Comparison of ENCODE assay signal across 2 cellular contexts in the genomic region with DNA sequence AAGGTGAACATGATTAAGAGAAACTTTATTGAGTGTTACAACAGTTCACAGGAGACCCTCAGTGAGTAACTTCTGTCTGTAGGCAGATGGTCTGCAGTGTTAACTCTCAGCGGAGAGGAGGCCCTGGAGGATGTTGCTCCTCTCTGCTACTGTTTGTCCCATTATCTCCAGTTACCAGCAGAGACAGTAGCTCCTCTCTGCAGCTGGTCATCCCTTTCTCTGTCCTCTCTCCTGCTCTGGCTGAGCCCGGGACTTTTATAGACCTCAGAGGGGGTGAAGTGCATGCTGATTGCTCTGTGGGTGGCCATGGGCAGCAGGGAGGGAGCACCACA.
TF ChIP-seq lines count a peak whose summit lies in the region.

No MANE protein-coding gene starts in this region.

TF ChIP-seq in HepG2, 621 proteins besides CTCF, POLR2A, EP300 and RAD21:
- TF ChIP-seq ARID2 (CRISPR knock-in tag; IDR thresholded peaks at IDR 0.05; ENCODE audit: borderline replicate concordance) (0 out of 2 replicates have a peak, but pooled peaks have one; percentile 10), TGIF2 (CRISPR knock-in tag; IDR thresholded peaks at IDR 0.05) (no peak), SALL1 (CRISPR knock-in tag; IDR thresholded peaks at IDR 0.05) (peak; percentile 25; the same call in 1 of the 2 replicates), ZNF446 (CRISPR knock-in tag; IDR thresholded peaks at IDR 0.05) (no peak), ZNF263 (CRISPR knock-in tag; IDR thresholded peaks at IDR 0.05) (peak; percentile 92)
- TF ChIP-seq, protein P1, sequence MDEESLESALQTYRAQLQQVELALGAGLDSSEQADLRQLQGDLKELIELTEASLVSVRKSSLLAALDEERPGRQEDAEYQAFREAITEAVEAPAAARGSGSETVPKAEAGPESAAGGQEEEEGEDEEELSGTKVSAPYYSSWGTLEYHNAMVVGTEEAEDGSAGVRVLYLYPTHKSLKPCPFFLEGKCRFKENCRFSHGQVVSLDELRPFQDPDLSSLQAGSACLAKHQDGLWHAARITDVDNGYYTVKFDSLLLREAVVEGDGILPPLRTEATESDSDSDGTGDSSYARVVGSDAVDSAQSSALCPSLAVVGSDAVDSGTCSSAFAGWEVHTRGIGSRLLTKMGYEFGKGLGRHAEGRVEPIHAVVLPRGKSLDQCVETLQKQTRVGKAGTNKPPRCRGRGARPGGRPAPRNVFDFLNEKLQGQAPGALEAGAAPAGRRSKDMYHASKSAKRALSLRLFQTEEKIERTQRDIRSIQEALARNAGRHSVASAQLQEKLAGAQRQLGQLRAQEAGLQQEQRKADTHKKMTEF (CRISPR knock-in tag; IDR thresholded peaks at IDR 0.05), result no peak
- TF ChIP-seq, protein P2, sequence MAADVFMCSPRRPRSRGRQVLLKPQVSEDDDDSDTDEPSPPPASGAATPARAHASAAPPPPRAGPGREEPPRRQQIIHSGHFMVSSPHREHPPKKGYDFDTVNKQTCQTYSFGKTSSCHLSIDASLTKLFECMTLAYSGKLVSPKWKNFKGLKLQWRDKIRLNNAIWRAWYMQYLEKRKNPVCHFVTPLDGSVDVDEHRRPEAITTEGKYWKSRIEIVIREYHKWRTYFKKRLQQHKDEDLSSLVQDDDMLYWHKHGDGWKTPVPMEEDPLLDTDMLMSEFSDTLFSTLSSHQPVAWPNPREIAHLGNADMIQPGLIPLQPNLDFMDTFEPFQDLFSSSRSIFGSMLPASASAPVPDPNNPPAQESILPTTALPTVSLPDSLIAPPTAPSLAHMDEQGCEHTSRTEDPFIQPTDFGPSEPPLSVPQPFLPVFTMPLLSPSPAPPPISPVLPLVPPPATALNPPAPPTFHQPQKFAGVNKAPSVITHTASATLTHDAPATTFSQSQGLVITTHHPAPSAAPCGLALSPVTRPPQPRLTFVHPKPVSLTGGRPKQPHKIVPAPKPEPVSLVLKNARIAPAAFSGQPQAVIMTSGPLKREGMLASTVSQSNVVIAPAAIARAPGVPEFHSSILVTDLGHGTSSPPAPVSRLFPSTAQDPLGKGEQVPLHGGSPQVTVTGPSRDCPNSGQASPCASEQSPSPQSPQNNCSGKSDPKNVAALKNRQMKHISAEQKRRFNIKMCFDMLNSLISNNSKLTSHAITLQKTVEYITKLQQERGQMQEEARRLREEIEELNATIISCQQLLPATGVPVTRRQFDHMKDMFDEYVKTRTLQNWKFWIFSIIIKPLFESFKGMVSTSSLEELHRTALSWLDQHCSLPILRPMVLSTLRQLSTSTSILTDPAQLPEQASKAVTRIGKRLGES (CRISPR knock-in tag; IDR thresholded peaks at IDR 0.05; ENCODE audit: borderline replicate concordance), result no peak
- TF ChIP-seq, protein P3, sequence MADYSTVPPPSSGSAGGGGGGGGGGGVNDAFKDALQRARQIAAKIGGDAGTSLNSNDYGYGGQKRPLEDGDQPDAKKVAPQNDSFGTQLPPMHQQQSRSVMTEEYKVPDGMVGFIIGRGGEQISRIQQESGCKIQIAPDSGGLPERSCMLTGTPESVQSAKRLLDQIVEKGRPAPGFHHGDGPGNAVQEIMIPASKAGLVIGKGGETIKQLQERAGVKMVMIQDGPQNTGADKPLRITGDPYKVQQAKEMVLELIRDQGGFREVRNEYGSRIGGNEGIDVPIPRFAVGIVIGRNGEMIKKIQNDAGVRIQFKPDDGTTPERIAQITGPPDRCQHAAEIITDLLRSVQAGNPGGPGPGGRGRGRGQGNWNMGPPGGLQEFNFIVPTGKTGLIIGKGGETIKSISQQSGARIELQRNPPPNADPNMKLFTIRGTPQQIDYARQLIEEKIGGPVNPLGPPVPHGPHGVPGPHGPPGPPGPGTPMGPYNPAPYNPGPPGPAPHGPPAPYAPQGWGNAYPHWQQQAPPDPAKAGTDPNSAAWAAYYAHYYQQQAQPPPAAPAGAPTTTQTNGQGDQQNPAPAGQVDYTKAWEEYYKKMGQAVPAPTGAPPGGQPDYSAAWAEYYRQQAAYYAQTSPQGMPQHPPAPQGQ (CRISPR knock-in tag; IDR thresholded peaks at IDR 0.05; ENCODE audit: borderline replicate concordance), result no peak
TF ChIP-seq in HepG2: peak in this region for 3.

TF ChIP-seq in K562, 482 proteins besides CTCF, POLR2A, EP300 and RAD21:
- TF ChIP-seq, protein P4, sequence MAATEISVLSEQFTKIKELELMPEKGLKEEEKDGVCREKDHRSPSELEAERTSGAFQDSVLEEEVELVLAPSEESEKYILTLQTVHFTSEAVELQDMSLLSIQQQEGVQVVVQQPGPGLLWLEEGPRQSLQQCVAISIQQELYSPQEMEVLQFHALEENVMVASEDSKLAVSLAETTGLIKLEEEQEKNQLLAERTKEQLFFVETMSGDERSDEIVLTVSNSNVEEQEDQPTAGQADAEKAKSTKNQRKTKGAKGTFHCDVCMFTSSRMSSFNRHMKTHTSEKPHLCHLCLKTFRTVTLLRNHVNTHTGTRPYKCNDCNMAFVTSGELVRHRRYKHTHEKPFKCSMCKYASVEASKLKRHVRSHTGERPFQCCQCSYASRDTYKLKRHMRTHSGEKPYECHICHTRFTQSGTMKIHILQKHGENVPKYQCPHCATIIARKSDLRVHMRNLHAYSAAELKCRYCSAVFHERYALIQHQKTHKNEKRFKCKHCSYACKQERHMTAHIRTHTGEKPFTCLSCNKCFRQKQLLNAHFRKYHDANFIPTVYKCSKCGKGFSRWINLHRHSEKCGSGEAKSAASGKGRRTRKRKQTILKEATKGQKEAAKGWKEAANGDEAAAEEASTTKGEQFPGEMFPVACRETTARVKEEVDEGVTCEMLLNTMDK (IDR thresholded peaks at IDR 0.05; ENCODE audit: borderline replicate concordance, insufficient read depth, low read depth, low read length, poor library complexity, severe bottlenecking), result no peak
- TF ChIP-seq ZNF263 (CRISPR knock-in tag; IDR thresholded peaks at IDR 0.05; ENCODE audit: borderline replicate concordance) (peak; percentile 94), RBM22 (IDR thresholded peaks at IDR 0.05; ENCODE audit: low read depth, low read length, poor library complexity, severe bottlenecking) (no peak)
